10 cellular contexts compared by ENCODE assay signal in the genomic region with DNA sequence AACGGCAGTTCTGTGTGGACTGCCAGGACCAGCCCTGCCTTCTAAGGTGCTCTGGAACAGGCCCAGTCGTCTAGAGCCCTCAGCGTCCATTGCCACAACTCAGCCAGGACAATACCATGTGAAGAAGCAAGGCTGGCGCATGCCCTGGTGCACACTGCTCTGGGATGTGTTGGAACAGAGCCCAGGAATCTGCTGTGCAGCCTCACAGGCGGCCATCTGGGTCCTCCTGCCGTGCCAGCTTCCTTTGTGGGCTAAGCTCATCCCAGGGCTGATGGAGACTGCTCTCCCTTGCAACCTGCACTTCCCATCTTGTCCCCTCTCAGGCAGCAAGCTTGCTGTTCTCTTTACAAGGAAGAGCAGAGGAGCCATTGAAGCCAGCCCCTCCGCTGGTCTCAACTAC.
A peak's percentile ranks its signal among the peaks of the same experiment; 100 is the strongest.
DNase-seq lines count a peak whose midpoint lies in the region; ATAC-seq and TF ChIP-seq lines count a peak whose summit lies in the region.
"Had no signal": no experiment of that assay in that cellular context is flagged by ENCODE, and none has a peak within 500 bp of the region (broad histone marks: within the 10 kb centered on the region; RNA-seq: fewer than 3 reads in every experiment).

No MANE protein-coding gene starts in this region.

- H3K23ac ChIP-seq in neuronal stem cell (ENCODE audit: low read depth, low read length, poor library complexity): no peak overlapping the region

- H3K27me3 Mint-ChIP-seq in endodermal cell (ENCODE audit: insufficient read depth): peaks cover 6% of the 10 kb centered on the region

- TF ChIP-seq CTCF in endodermal cell (conservative IDR thresholded peaks at IDR 0.05): no peak

- H3K4me3 Mint-ChIP-seq in endodermal cell: no peak overlapping the region

- no peaks in the 10 kb centered on the region for H3K4me1 Mint-ChIP-seq in endodermal cell

- H4K8ac ChIP-seq in neuronal stem cell (ENCODE audit: low read depth, low read length): no peak overlapping the region

- ATAC-seq in HG02678 (IDR thresholded peaks at IDR 0.05; ENCODE audit: unreplicated experiment): no peak
- ATAC-seq in HG03342 (IDR thresholded peaks at IDR 0.05; ENCODE audit: unreplicated experiment): no peak

- no peaks in the 10 kb centered on the region for H3K9me3 ChIP-seq in endodermal cell (ENCODE audit: control insufficient read depth, low read length)
- no peaks in the 10 kb centered on the region for H3K9me3 ChIP-seq in neuronal stem cell (replicated peaks in 1 of 2; ENCODE audit: control insufficient read depth in 2 of 2, insufficient read depth in 1 of 2, low read depth in 1 of 2, low read length in 2 of 2)

- no peak overlapping the region for H2AFZ ChIP-seq in neuronal stem cell (ENCODE audit: low read length)

- H2AK5ac ChIP-seq in neuronal stem cell (ENCODE audit: low read depth, low read length): no peak overlapping the region

- H3K27ac ChIP-seq in endodermal cell (ENCODE audit: low read depth, low read length) (no peak overlapping the region), neuronal stem cell (replicated peaks; ENCODE audit: low read length) (no peak overlapping the region)
- H3K27ac ChIP-seq: HL-60 had no signal

- peak overlapping the region; percentile 57 for H3K14ac ChIP-seq in neuronal stem cell (ENCODE audit: low read length)

- H3K4me3 ChIP-seq in endodermal cell (ENCODE audit: low read length) (no peak overlapping the region), neuronal stem cell (ENCODE audit: low read length in 2 of 2) (no peak overlapping the region)

- peak overlapping the region; percentile 7 for H2BK15ac ChIP-seq in neuronal stem cell (ENCODE audit: low read length)

- peaks cover 17% of the 10 kb centered on the region for H3K9me3 Mint-ChIP-seq in endodermal cell

- no peak overlapping the region for H2BK120ac ChIP-seq in neuronal stem cell (ENCODE audit: low read depth, low read length)

- H3K79me1 ChIP-seq in neuronal stem cell (ENCODE audit: low read depth, low read length): no peaks in the 10 kb centered on the region

- H3K9ac ChIP-seq in endodermal cell (ENCODE audit: extremely low read depth, low read length, poor library complexity, severe bottlenecking): no peak overlapping the region
- no peak overlapping the region for H3K9ac ChIP-seq in neuronal stem cell (ENCODE audit: low read depth, low read length, poor library complexity)

- H2BK5ac ChIP-seq in neuronal stem cell (ENCODE audit: low read length): no peak overlapping the region

- H3K18ac ChIP-seq in neuronal stem cell (ENCODE audit: low read length): no peak overlapping the region

- WGBS in endodermal cell (ENCODE audit: insufficient coverage in 1 of 2, insufficient read length in 1 of 2), 2 experiments: 90 to 98% methylated on average over 5 to 7 of the region's 7 CpGs
- no CpG with 5 or more reads among the region's 7 CpGs for WGBS in neuronal stem cell (ENCODE audit: extremely low coverage in 2 of 2, insufficient read length in 2 of 2, insufficient replicate concordance in 1 of 2), 2 donors

- H3K4me2 ChIP-seq in neuronal stem cell (ENCODE audit: insufficient read depth, low read length, poor library complexity, severe bottlenecking): no peak overlapping the region

- H2BK12ac ChIP-seq in neuronal stem cell (ENCODE audit: low read length): no peak overlapping the region

- H3K4ac ChIP-seq in neuronal stem cell (ENCODE audit: low read length): no peak overlapping the region

- H3K36me3 ChIP-seq in endodermal cell (ENCODE audit: control insufficient read depth, insufficient read depth, low read length): no peaks in the 10 kb centered on the region
- H3K36me3 ChIP-seq in neuronal stem cell (replicated peaks in 1 of 2; ENCODE audit: control insufficient read depth in 2 of 2, insufficient read depth in 2 of 2, low read length in 2 of 2): no peaks in the 10 kb centered on the region

- no peak overlapping the region for H4K91ac ChIP-seq in neuronal stem cell (ENCODE audit: low read depth, low read length, poor library complexity)

- no peaks in the 10 kb centered on the region for H3K27me3 ChIP-seq in endodermal cell (ENCODE audit: control insufficient read depth, insufficient read depth, low read length, poor library complexity, severe bottlenecking)
- H3K27me3 ChIP-seq in neuronal stem cell (ENCODE audit: control insufficient read depth in 3 of 3, insufficient read depth in 3 of 3, low read depth in 1 of 3, low read length in 3 of 3): no peaks in the 10 kb centered on the region

- DNase-seq in DMS153 treated with DMSO at 0.1 percent for 48 hours (lab: John Stamatoyannopoulos, UW; ENCODE audit: unreplicated experiment) (peak; percentile 63), NCI-H2196 (lab: John Stamatoyannopoulos, UW; ENCODE audit: unreplicated experiment) (peak; percentile 84), endodermal cell (peak; percentile 40), neuronal stem cell (ENCODE audit: low spot score) (no peak), GM19238 (ENCODE audit: insufficient read length, low spot score) (no peak)
- no peak for DNase-seq in stimulated activated CD4-positive, alpha-beta T cell treated with anti-CD3 and anti-CD28 coated beads, Interleukin-4, amount 100 ng/mL, for 24 hours
- DNase-seq: activated CD8-positive, alpha-beta memory T cell treated with anti-CD3 and anti-CD28 coated beads, Interleukin-2, amount 50 U/mL, for 48 hours had no signal

- H3K36me3 Mint-ChIP-seq in endodermal cell (ENCODE audit: low read depth): no peaks in the 10 kb centered on the region

- H3K4me1 ChIP-seq in endodermal cell (ENCODE audit: control insufficient read depth, insufficient read depth, low read length): no peaks in the 10 kb centered on the region
- H3K4me1 ChIP-seq in neuronal stem cell (ENCODE audit: control insufficient read depth in 2 of 2, insufficient read depth in 1 of 2, low read depth in 1 of 2, low read length in 2 of 2): no peaks in the 10 kb centered on the region

- no peak overlapping the region for H3K27ac Mint-ChIP-seq in endodermal cell

Comparison
In these comparisons a context has a peak if more than half of its experiments do, and no peak if none do; other contexts are left out.
1. DNase-seq: peak in DMS153 treated with DMSO at 0.1 percent for 48 hours (single experiment), NCI-H2196 (single experiment) and endodermal cell (single experiment); none in neuronal stem cell (single experiment), stimulated activated CD4-positive, alpha-beta T cell treated with anti-CD3 and anti-CD28 coated beads, Interleukin-4, amount 100 ng/mL, for 24 hours (single experiment) and GM19238 (single experiment).